ENCODE assay signal across 8 cellular contexts in the genomic region with DNA sequence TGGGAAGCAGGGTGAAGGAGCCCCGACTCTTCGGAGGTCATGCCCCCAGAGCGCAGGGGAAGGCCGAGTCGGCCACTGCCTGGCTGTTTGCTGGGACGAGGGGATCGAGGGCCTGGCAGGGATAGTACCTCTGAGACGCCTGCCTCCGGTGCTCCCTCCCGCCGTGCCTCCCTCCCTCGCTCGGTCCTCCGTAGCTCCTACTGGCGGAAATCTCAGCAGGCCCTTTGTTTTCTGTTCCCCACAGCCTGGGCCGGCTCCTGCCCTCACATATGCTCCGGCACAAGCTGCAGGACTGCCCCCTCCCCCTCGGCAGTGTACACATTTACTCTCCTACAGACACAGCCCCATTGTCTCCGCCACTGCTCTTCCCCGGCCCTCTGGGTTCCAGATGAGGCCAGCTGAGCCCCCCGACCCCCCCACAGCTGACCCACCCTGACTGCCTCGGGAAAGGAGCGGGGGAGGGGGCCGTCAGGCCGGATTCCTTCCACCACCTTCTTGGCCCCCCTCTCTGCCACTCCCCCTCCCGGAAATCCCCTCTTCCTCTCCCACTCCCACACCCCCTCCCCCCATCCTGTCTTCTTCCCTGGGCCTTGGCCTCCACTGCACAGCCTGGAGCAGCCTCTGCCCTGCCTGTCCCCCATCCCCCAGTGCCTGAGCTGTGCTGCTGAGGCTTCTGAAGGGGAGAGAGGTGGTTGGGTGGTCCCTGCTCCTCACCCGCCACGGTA. TPM values are rescaled to one million over a fixed set of nuclear protein-coding genes. Genes with fewer than 3 reads are reported as not detected.
DNase-seq lines count a peak whose midpoint lies in the region; ATAC-seq and TF ChIP-seq lines count a peak whose summit lies in the region.

No MANE protein-coding gene starts in this region.

- WGBS in HUES64, result 1% methylated on average over 28 of the region's 28 CpGs
- WGBS in suprapubic skin, result 7% methylated on average over 21 of the region's 28 CpGs

- no peak for TF ChIP-seq CTCF in CD8-positive, alpha-beta T cell (IDR thresholded peaks at IDR 0.05)
- TF ChIP-seq CTCF in endothelial cell (IDR thresholded peaks at IDR 0.05; ENCODE audit: unreplicated experiment), result no peak
- TF ChIP-seq CTCF in suprapubic skin (IDR thresholded peaks at IDR 0.05), result no peak

- H3K4me3 Mint-ChIP-seq in CD8-positive, alpha-beta T cell, result peak overlapping the region; percentile 88
- H3K4me3 Mint-ChIP-seq in endothelial cell (ENCODE audit: unreplicated experiment), result peak overlapping the region; percentile 94
- peak overlapping the region; percentile 94 for H3K4me3 Mint-ChIP-seq in memory B cell

- peak in 3 of 7 experiments; percentile 33 to 56 (median 40) for DNase-seq in CD8-positive, alpha-beta T cell
- DNase-seq in SK-N-MC (ENCODE audit: low read depth, low spot score) (no peak), endothelial cell (ENCODE audit: low spot score) (peak; percentile 72), memory B cell (ENCODE audit: low spot score in 2 of 2) (no peak), suprapubic skin (ENCODE audit: low spot score in 2 of 2) (no peak)

- H3K9me3 Mint-ChIP-seq in CD8-positive, alpha-beta T cell, result no peaks in the 10 kb centered on the region
- H3K9me3 Mint-ChIP-seq in endothelial cell (ENCODE audit: unreplicated experiment) (no peaks in the 10 kb centered on the region), memory B cell (no peaks in the 10 kb centered on the region)

- H3K27me3 ChIP-seq in CD8-positive, alpha-beta T cell (ENCODE audit: insufficient read depth, low read length), result no peaks in the 10 kb centered on the region
- no peaks in the 10 kb centered on the region for H3K27me3 ChIP-seq in HUES64 (ENCODE audit: insufficient read depth, low read length)
- no peaks in the 10 kb centered on the region for H3K27me3 ChIP-seq in suprapubic skin

- H3K27ac ChIP-seq in CD8-positive, alpha-beta T cell (ENCODE audit: low read depth, low read length), result peak overlapping the region; percentile 62
- peak overlapping the region; percentile 100 for H3K27ac ChIP-seq in HUES64 (ENCODE audit: low read depth, low read length)
- H3K27ac ChIP-seq in SK-N-MC, result peak overlapping the region; percentile 70
- H3K27ac ChIP-seq in suprapubic skin, result peak overlapping the region; percentile 95

- peak overlapping the region; percentile 72 for H3K4me3 ChIP-seq in CD8-positive, alpha-beta T cell (ENCODE audit: low read depth, low read length)
- H3K4me3 ChIP-seq in HUES64 (ENCODE audit: low read length), result peak overlapping the region; percentile 87
- peak overlapping the region; percentile 85 for H3K4me3 ChIP-seq in SK-N-MC
- peak overlapping the region; percentile 68 for H3K4me3 ChIP-seq in suprapubic skin

- H3K27ac Mint-ChIP-seq in CD8-positive, alpha-beta T cell, result peak overlapping the region; percentile 84
- peak overlapping the region; percentile 94 for H3K27ac Mint-ChIP-seq in endothelial cell (ENCODE audit: unreplicated experiment)
- H3K27ac Mint-ChIP-seq in memory B cell, result peak overlapping the region; percentile 99

- H3K4me1 ChIP-seq in CD8-positive, alpha-beta T cell (ENCODE audit: insufficient read depth, low read length), result peaks cover 29% of the 10 kb centered on the region
- H3K4me1 ChIP-seq in HUES64 (ENCODE audit: insufficient read depth, low read length) (peaks cover 14% of the 10 kb centered on the region; the same call in 1 of the 2 replicates), suprapubic skin (peaks cover 83% of the 10 kb centered on the region)

- peaks cover 17% of the 10 kb centered on the region for H3K36me3 Mint-ChIP-seq in CD8-positive, alpha-beta T cell
- H3K36me3 Mint-ChIP-seq in endothelial cell (ENCODE audit: low read depth, unreplicated experiment), result peaks cover 8% of the 10 kb centered on the region
- peaks cover 9% of the 10 kb centered on the region for H3K36me3 Mint-ChIP-seq in memory B cell

- H3K9me3 ChIP-seq in CD8-positive, alpha-beta T cell (ENCODE audit: low read length), result no peaks in the 10 kb centered on the region
- H3K9me3 ChIP-seq in HUES64 (ENCODE audit: insufficient read depth, low read depth, low read length) (no peaks in the 10 kb centered on the region), SK-N-MC (ENCODE audit: low read depth, low read length) (no peaks in the 10 kb centered on the region), suprapubic skin (no peaks in the 10 kb centered on the region)

- no peak for TF ChIP-seq EP300 in suprapubic skin (IDR thresholded peaks at IDR 0.05)

- peaks cover 3% of the 10 kb centered on the region for H3K36me3 ChIP-seq in CD8-positive, alpha-beta T cell (ENCODE audit: insufficient read depth, low read length)
- peaks cover 47% of the 10 kb centered on the region for H3K36me3 ChIP-seq in HUES64 (ENCODE audit: insufficient read depth, low read length)
- H3K36me3 ChIP-seq in SK-N-MC (ENCODE audit: insufficient read depth, low read length), result peaks cover 44% of the 10 kb centered on the region
- peaks cover 23% of the 10 kb centered on the region for H3K36me3 ChIP-seq in suprapubic skin

- ATAC-seq in CD8-positive, alpha-beta T cell, result peak; percentile 10
- ATAC-seq in memory B cell (ENCODE audit: low read depth) (no peak), HG03025 (IDR thresholded peaks at IDR 0.05; ENCODE audit: low FRiP score, unreplicated experiment) (no peak), HG03354 (IDR thresholded peaks at IDR 0.05; ENCODE audit: poor library complexity, severe bottlenecking, unreplicated experiment) (no peak)

- H3K9ac ChIP-seq in HUES64 (ENCODE audit: low read depth, low read length), result peak overlapping the region; percentile 96
- peak overlapping the region; percentile 80 for H3K9ac ChIP-seq in SK-N-MC (ENCODE audit: insufficient read length)

- H3K27me3 Mint-ChIP-seq in CD8-positive, alpha-beta T cell (ENCODE audit: low read depth), result no peaks in the 10 kb centered on the region
- H3K27me3 Mint-ChIP-seq in endothelial cell (ENCODE audit: unreplicated experiment), result peaks cover 14% of the 10 kb centered on the region
- H3K27me3 Mint-ChIP-seq in memory B cell, result no peaks in the 10 kb centered on the region

- H3K4me1 Mint-ChIP-seq in CD8-positive, alpha-beta T cell (ENCODE audit: low read depth), result peaks cover 24% of the 10 kb centered on the region
- H3K4me1 Mint-ChIP-seq in endothelial cell (ENCODE audit: unreplicated experiment) (peaks cover 30% of the 10 kb centered on the region), memory B cell (peaks cover 46% of the 10 kb centered on the region)

- intact Hi-C loops in CD8-positive, alpha-beta T cell (cut with DNase I, micrococcal nuclease), result loop anchor here in 1 of 2 experiments (5.0 kb wide), 1 partner anchor 33 kb away; a partner anchor contains a TSS

- no peak for TF ChIP-seq POLR2A in suprapubic skin (IDR thresholded peaks at IDR 0.05)

- POLR2A ChIA-PET in CD8-positive, alpha-beta T cell (lab: Charles Lee), result interaction anchor here (1.4 to 12.7 kb wide), 2 partner anchors 19 to 25 kb away, joined by 7 to 187 read pairs; a partner anchor contains a TSS

- CTCF ChIA-PET in CD8-positive, alpha-beta T cell (lab: Charles Lee), result interaction anchor here (0.8 to 15.9 kb wide), 3 partner anchors 17 to 208 kb away, joined by 3 to 532 read pairs (median 22); a partner anchor contains a TSS

RNA-seq across cellular contexts. Expression of a gene that starts 1.4 kb away (rescaled TPM):
- 100 to 1,000 TPM; 418 to 439 TPM for total RNA-seq in CD8-positive, alpha-beta T cell
- polyA plus RNA-seq in HUES64 (2013, experiment 1 of 2), result 118 TPM
- polyA plus RNA-seq in HUES64 (2013, experiment 2 of 2), result 115 TPM
- 166 TPM for total RNA-seq in endothelial cell (ENCODE audit: unreplicated experiment)
- 10 to 100 TPM; 26.7 to 38.4 (median 35.3) TPM for total RNA-seq in suprapubic skin

RNA-seq across cellular contexts. Expression of a gene that starts 16.6 kb away (rescaled TPM):
- 1 to 10 TPM; 3.4 to 3.6 TPM for total RNA-seq in CD8-positive, alpha-beta T cell
- 10.3 TPM for polyA plus RNA-seq in HUES64 (2013, experiment 1 of 2)
- polyA plus RNA-seq in HUES64 (2013, experiment 2 of 2), result 8.4 TPM
- total RNA-seq in endothelial cell (ENCODE audit: unreplicated experiment) (6.7 TPM), suprapubic skin (1 to 10 TPM; 1.9 to 8.1 (median 6.0) TPM)

RNA-seq across cellular contexts. Expression of a gene that starts 19.2 kb away (rescaled TPM):
- 1 to 10 TPM in 1 of 2 experiments, under 1 TPM in 1; 0.73 to 1.1 TPM for total RNA-seq in CD8-positive, alpha-beta T cell
- 32.9 TPM for polyA plus RNA-seq in HUES64 (2013, experiment 1 of 2)
- 35.6 TPM for polyA plus RNA-seq in HUES64 (2013, experiment 2 of 2)
- 2.4 TPM for total RNA-seq in endothelial cell (ENCODE audit: unreplicated experiment)
- 10 to 100 TPM in 3 of 4 donors, 1 to 10 TPM in 1; 6.9 to 25.0 (median 17.0) TPM for total RNA-seq in suprapubic skin

RNA-seq across cellular contexts. Expression of a gene that starts 25.4 kb away (rescaled TPM):
- total RNA-seq in CD8-positive, alpha-beta T cell, result 1,000 to 10,000 TPM; 3,569 to 3,587 TPM
- 2,115 TPM for polyA plus RNA-seq in HUES64 (2013, experiment 1 of 2)
- 2,394 TPM for polyA plus RNA-seq in HUES64 (2013, experiment 2 of 2)
- total RNA-seq in endothelial cell (ENCODE audit: unreplicated experiment) (1,525 TPM), suprapubic skin (100 to 1,000 TPM; 528 to 947 (median 789) TPM)

RNA-seq across cellular contexts. Expression of a gene that starts 27.5 kb away (rescaled TPM):
- total RNA-seq in CD8-positive, alpha-beta T cell, result 10 to 100 TPM; 13.9 to 14.1 TPM
- 182 TPM for polyA plus RNA-seq in HUES64 (2013, experiment 1 of 2)
- 154 TPM for polyA plus RNA-seq in HUES64 (2013, experiment 2 of 2)
- total RNA-seq in endothelial cell (ENCODE audit: unreplicated experiment), result 72.0 TPM
- 10 to 100 TPM; 60.7 to 96.1 (median 77.6) TPM for total RNA-seq in suprapubic skin
